In the genomic region with DNA sequence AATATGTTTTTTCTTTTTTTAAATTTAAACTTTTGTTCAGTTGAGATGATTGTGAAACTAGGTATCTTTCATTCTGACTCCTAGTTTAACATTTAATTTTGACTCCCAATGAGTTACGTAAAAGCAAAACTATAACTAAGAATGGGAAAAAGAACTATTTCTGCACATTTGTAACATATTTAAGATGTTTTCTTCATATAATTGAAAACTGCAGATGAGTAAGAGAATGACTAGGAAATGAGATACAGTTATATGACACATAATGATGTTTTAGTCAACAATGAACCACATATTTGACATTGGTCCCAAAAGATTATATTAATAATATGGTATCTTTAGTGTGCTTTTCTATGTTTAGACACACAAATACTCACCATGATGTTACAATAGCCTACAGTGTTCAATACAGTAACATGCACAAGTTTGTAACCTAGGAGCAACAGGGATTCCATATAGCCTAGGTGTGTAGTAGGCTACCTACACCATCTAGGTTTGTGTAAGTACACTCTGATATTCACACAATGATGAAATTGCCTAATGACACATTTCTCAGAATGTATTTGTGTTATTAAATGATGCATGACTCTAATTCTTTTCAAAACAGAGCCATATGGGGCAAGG, we compare ENCODE assay signal across 17 cellular contexts. TPM values are rescaled to one million over a fixed set of nuclear protein-coding genes. Genes with fewer than 3 reads are reported as not detected.
A peak's percentile ranks its signal among the peaks of the same experiment; 100 is the strongest.
DNase-seq lines count a peak whose midpoint lies in the region; ATAC-seq and TF ChIP-seq lines count a peak whose summit lies in the region.
"Had no signal": no experiment of that assay in that cellular context is flagged by ENCODE, and none has a peak within 500 bp of the region (broad histone marks: within the 10 kb centered on the region; RNA-seq: fewer than 3 reads in every experiment).

No MANE protein-coding gene starts in this region.

- TF ChIP-seq POLR2A in heart left ventricle (IDR thresholded peaks at IDR 0.05) = no peak

- no peak overlapping the region for H3K27ac ChIP-seq in heart left ventricle
- H3K27ac ChIP-seq in psoas muscle = no peak overlapping the region
- H3K27ac ChIP-seq: esophagus muscularis mucosa, RWPE1 had no signal

- intact Hi-C loops in heart left ventricle (cut with DNase I) (no loop called here), psoas muscle (cut with DNase I) (no loop called here)

- ATAC-seq in GM18861 (IDR thresholded peaks at IDR 0.05; ENCODE audit: unreplicated experiment) (peak; percentile 83), HG02870 (IDR thresholded peaks at IDR 0.05; ENCODE audit: unreplicated experiment) (peak; percentile 72), GM21529 (IDR thresholded peaks at IDR 0.05; ENCODE audit: unreplicated experiment) (no peak), heart left ventricle (no peak), psoas muscle (no peak)
- peak; percentile 81 for ATAC-seq in activated T-helper 17 cell treated with anti-CD3 and anti-CD28 coated beads, Interleukin-2, amount 50 U/mL, for 72 hours (replicated peaks)

- H3K27me3 ChIP-seq in heart left ventricle (no peaks in the 10 kb centered on the region), psoas muscle (ENCODE audit: insufficient read depth in 3 of 3, low read length in 2 of 3) (peaks cover 0 to 2% (median 0%) of the 10 kb centered on the region in 3 donors)
- H3K27me3 ChIP-seq: esophagus muscularis mucosa had no signal

- H3K9me3 ChIP-seq in heart left ventricle (no peaks in the 10 kb centered on the region), psoas muscle (no peaks in the 10 kb centered on the region)
- H3K9me3 ChIP-seq: esophagus muscularis mucosa had no signal

- peaks cover 3% of the 10 kb centered on the region for H3K27me3 Mint-ChIP-seq in activated T-helper 17 cell treated with anti-CD3 and anti-CD28 coated beads, Interleukin-2, amount 50 U/mL, for 72 hours

- 98 to 100% (median 98%) methylated on average over 1 of the region's 1 CpG for WGBS in heart left ventricle, 4 donors
- WGBS in psoas muscle, 3 donors = 94 to 100% (median 96%) methylated on average over 1 of the region's 1 CpG

- H3K4me1 Mint-ChIP-seq in activated T-helper 17 cell treated with anti-CD3 and anti-CD28 coated beads, Interleukin-2, amount 50 U/mL, for 72 hours = no peaks in the 10 kb centered on the region
- H3K4me1 Mint-ChIP-seq: CD4-positive, CD25-positive, alpha-beta regulatory T cell; nephron had no signal

- H3K36me3 ChIP-seq in heart left ventricle = no peaks in the 10 kb centered on the region
- no peaks in the 10 kb centered on the region for H3K36me3 ChIP-seq in psoas muscle (ENCODE audit: insufficient read depth in 1 of 2, low read depth in 1 of 2)
- H3K36me3 ChIP-seq: esophagus muscularis mucosa had no signal

- H3K27ac Mint-ChIP-seq in activated T-helper 17 cell treated with anti-CD3 and anti-CD28 coated beads, Interleukin-2, amount 50 U/mL, for 72 hours = peak overlapping the region; percentile 66
- H3K27ac Mint-ChIP-seq: activated T-helper 1 cell treated with anti-CD3 and anti-CD28 coated beads, Interleukin-12 subunit alpha, Interleukin-12 subunit beta, Interleukin-2, Interleukin-4 antibody, amounts not matched to agents 30 ng/mL and 10 ng/mL and 1 ng/mL, durations not matched to agents 14 hours and 24 hours and 36 hours; CD4-positive, CD25-positive, alpha-beta regulatory T cell; nephron had no signal

- H3K4me3 Mint-ChIP-seq in activated T-helper 17 cell treated with anti-CD3 and anti-CD28 coated beads, Interleukin-2, amount 50 U/mL, for 72 hours = no peak overlapping the region
- H3K4me3 Mint-ChIP-seq: activated T-helper 1 cell treated with anti-CD3 and anti-CD28 coated beads, Interleukin-12 subunit alpha, Interleukin-12 subunit beta, Interleukin-2, Interleukin-4 antibody, amounts not matched to agents 30 ng/mL and 10 ng/mL and 1 ng/mL, durations not matched to agents 14 hours and 24 hours and 36 hours; CD4-positive, CD25-positive, alpha-beta regulatory T cell; nephron had no signal

- TF ChIP-seq CTCF in heart left ventricle (IDR thresholded peaks at IDR 0.05) = no peak
- no peak for TF ChIP-seq CTCF in psoas muscle (IDR thresholded peaks at IDR 0.05)

- peak; percentile 57 for DNase-seq in EH (ENCODE audit: low read depth)
- no peak for DNase-seq in NCI-H1436 treated with DMSO at 0.1 percent for 48 hours (lab: John Stamatoyannopoulos, UW)
- DNase-seq in heart left ventricle = no peak
- no peak for DNase-seq in psoas muscle
- DNase-seq: CD4-positive, CD25-positive, alpha-beta regulatory T cell; cerebellar nuclear complex; Kasumi-1 had no signal

- H3K4me1 ChIP-seq in heart left ventricle (no peaks in the 10 kb centered on the region), psoas muscle (no peaks in the 10 kb centered on the region)
- H3K4me1 ChIP-seq: esophagus muscularis mucosa had no signal

- H3K36me3 Mint-ChIP-seq in activated T-helper 17 cell treated with anti-CD3 and anti-CD28 coated beads, Interleukin-2, amount 50 U/mL, for 72 hours (ENCODE audit: low read depth) = no peaks in the 10 kb centered on the region

- no peaks in the 10 kb centered on the region for H3K9me3 Mint-ChIP-seq in activated T-helper 17 cell treated with anti-CD3 and anti-CD28 coated beads, Interleukin-2, amount 50 U/mL, for 72 hours
- H3K9me3 Mint-ChIP-seq: activated T-helper 1 cell treated with anti-CD3 and anti-CD28 coated beads, Interleukin-12 subunit alpha, Interleukin-12 subunit beta, Interleukin-2, Interleukin-4 antibody, amounts not matched to agents 30 ng/mL and 10 ng/mL and 1 ng/mL, durations not matched to agents 14 hours and 24 hours and 36 hours; nephron had no signal

- H3K4me3 ChIP-seq in heart left ventricle (no peak overlapping the region), psoas muscle (no peak overlapping the region)
- H3K4me3 ChIP-seq: esophagus muscularis mucosa, smooth muscle cell had no signal

RNA-seq across cellular contexts. Expression of a gene that starts 12.6 kb away (rescaled TPM):
- 1 to 10 TPM; 1.6 to 1.8 TPM for total RNA-seq in activated T-helper 17 cell treated with anti-CD3 and anti-CD28 coated beads, Interleukin-2, amount 50 U/mL, for 72 hours
- total RNA-seq in heart left ventricle = 1 to 10 TPM in 1 of 9 donors, under 1 TPM in 3, not detected in 5; 0.05 to 1.1 (median 0.14) TPM
- polyA plus RNA-seq in heart left ventricle = under 1 TPM in 1 of 2 donors, not detected in 1; 0.08 TPM
- total RNA-seq in psoas muscle = not detected
- under 1 TPM in 2 of 3 donors, not detected in 1; 0.05 to 0.08 TPM for polyA plus RNA-seq in psoas muscle
- total RNA-seq: kidney epithelial cell, smooth muscle cell had no signal
- polyA plus RNA-seq: CD4-positive, CD25-positive, alpha-beta regulatory T cell; smooth muscle cell had no signal

RNA-seq across cellular contexts. Expression of a gene that starts 55.5 kb away (rescaled TPM):
- under 1 TPM; 0.08 to 0.17 TPM for total RNA-seq in activated T-helper 17 cell treated with anti-CD3 and anti-CD28 coated beads, Interleukin-2, amount 50 U/mL, for 72 hours
- total RNA-seq in heart left ventricle (1 to 10 TPM in 1 of 9 donors, under 1 TPM in 7, not detected in 1; 0.04 to 1.0 (median 0.21) TPM), psoas muscle (under 1 TPM in 1 of 4 donors, not detected in 3; 0.06 TPM)
- polyA plus RNA-seq in heart left ventricle (under 1 TPM; 0.04 TPM), psoas muscle (under 1 TPM in 1 of 3 donors, not detected in 2; under 0.01 TPM)
- total RNA-seq: activated T-helper 1 cell treated with anti-CD3 and anti-CD28 coated beads, Interleukin-12 subunit alpha, Interleukin-12 subunit beta, Interleukin-2, Interleukin-4 antibody, amounts not matched to agents 30 ng/mL and 10 ng/mL and 1 ng/mL, durations not matched to agents 14 hours and 24 hours and 36 hours; CD4-positive, CD25-positive, alpha-beta regulatory T cell had no signal

Comparison
In these comparisons a context has a peak if more than half of its experiments do, and no peak if none do; other contexts are left out.
1. ATAC-seq: peak in GM18861 (single experiment), HG02870 (single experiment) and activated T-helper 17 cell treated with anti-CD3 and anti-CD28 coated beads, Interleukin-2, amount 50 U/mL, for 72 hours (single experiment); none in GM21529 (single experiment), heart left ventricle (0 of 4) and psoas muscle (0 of 4).